In the genomic region with DNA sequence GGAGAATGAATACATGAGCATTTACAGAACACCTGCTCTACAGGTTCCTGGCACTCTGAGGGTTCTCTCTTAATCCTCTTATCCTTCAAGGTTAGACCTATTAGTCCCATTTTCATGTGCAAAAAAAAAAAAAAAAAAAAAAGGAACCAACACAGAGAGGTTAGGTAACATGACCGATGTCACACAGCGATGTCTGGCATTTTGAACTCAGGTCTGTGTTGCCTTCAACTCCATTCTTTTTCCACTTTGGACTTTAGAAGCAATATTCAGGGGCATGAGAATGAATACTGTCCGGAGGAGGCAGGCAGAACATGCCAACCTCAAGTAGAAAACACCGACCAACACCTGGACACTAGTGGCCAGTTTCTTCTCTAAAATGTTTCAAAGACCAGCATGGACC, we compare ENCODE assay signal across 23 cellular contexts. TPM values are rescaled to one million over a fixed set of nuclear protein-coding genes. Genes with fewer than 3 reads are reported as not detected.
DNase-seq lines count a peak whose midpoint lies in the region; ATAC-seq, FAIRE-seq and TF ChIP-seq lines count a peak whose summit lies in the region.
"Had no signal": no experiment of that assay in that cellular context is flagged by ENCODE, and none has a peak within 500 bp of the region (broad histone marks: within the 10 kb centered on the region; RNA-seq: fewer than 3 reads in every experiment).

No MANE protein-coding gene starts in this region.

- no peaks in the 10 kb centered on the region for H3K9me1 ChIP-seq in K562 (ENCODE audit: control insufficient read depth, insufficient read depth, low read length)

- no peaks in the 10 kb centered on the region for H4K20me1 ChIP-seq in HepG2 (ENCODE audit: insufficient read depth, low read length)
- H4K20me1 ChIP-seq in K562 (replicated peaks; ENCODE audit: control insufficient read depth, insufficient read depth, low read length) = no peaks in the 10 kb centered on the region
- H4K20me1 ChIP-seq: BLaER1 treated with 17β-estradiol and CSF1 and Interleukin-3, amounts not matched to agents 10 nM and 100 nM had no signal

- FAIRE-seq in HepG2 (lab: Jason Lieb, UNC) = no peak
- no peak for FAIRE-seq in K562 (lab: Jason Lieb, UNC)
- no peak for FAIRE-seq in GM12891 (lab: Jason Lieb, UNC)
- FAIRE-seq: D721Med, G401.6, GM12892, GM18507 had no signal

- TF ChIP-seq RAD21 in HepG2 (CRISPR knock-in tag; IDR thresholded peaks at IDR 0.05) (no peak), K562 (CRISPR knock-in tag; conservative IDR thresholded peaks at IDR 0.05 in 1 of 2, IDR thresholded peaks at IDR 0.05 in 1 of 2) (no peak)

- no peaks in the 10 kb centered on the region for H3K9me3 ChIP-seq in HepG2 (ENCODE audit: low read length)
- H3K9me3 ChIP-seq in right lobe of liver = no peaks in the 10 kb centered on the region
- no peaks in the 10 kb centered on the region for H3K9me3 ChIP-seq in K562 (replicated peaks; ENCODE audit: control insufficient read depth, insufficient read depth, low read depth, low read length)
- H3K9me3 ChIP-seq: BLaER1 treated with 17β-estradiol and CSF1 and Interleukin-3, amounts not matched to agents 10 nM and 100 nM; Caco-2 had no signal

- 98% methylated on average over 4 of the region's 4 CpGs for WGBS in HepG2 (ENCODE audit: low lambda C conversion rate)
- WGBS in right lobe of liver (ENCODE audit: insufficient coverage, low coverage, low lambda C conversion rate, missing lambda C conversion rate) = 88% methylated on average over 3 of the region's 4 CpGs
- 0% methylated on average over 4 of the region's 4 CpGs for WGBS in K562 (ENCODE audit: insufficient coverage, low coverage, missing lambda C conversion rate)

- no peak for ATAC-seq in HepG2
- ATAC-seq in right lobe of liver = no peak
- ATAC-seq in K562 = no peak
- ATAC-seq: CD8-positive, alpha-beta T cell had no signal

- H3K27ac ChIP-seq in HepG2 (ENCODE audit: extremely low read length, insufficient read depth, low read length) = no peak overlapping the region
- no peak overlapping the region for H3K27ac ChIP-seq in right lobe of liver
- no peak overlapping the region for H3K27ac ChIP-seq in K562 (ENCODE audit: extremely low read depth, low read depth, low read length)
- H3K27ac ChIP-seq: 22Rv1; BLaER1 treated with 17β-estradiol and CSF1 and Interleukin-3, amounts not matched to agents 10 nM and 100 nM; C4-2B had no signal

- H2AFZ ChIP-seq in HepG2 (ENCODE audit: low read length) (no peak overlapping the region), K562 (ENCODE audit: low read depth, low read length) (no peak overlapping the region)

- DNase-seq in HepG2 (ENCODE audit: low spot score) = no peak
- no peak for DNase-seq in right lobe of liver
- DNase-seq in HEK293T (ENCODE audit: extremely low spot score) = no peak
- DNase-seq in K562 (ENCODE audit: extremely low read depth in 1 of 4, low spot score in 3 of 4) = no peak
- no peak for DNase-seq in AG08395 (ENCODE audit: low spot score)
- DNase-seq in activated CD4-positive, CD25-positive, alpha-beta regulatory T cell treated with anti-CD3 and anti-CD28 coated beads, Interleukin-2, amount 50 U/mL, for 72 hours = no peak
- DNase-seq in GM12891 (ENCODE audit: insufficient read length, low spot score) = no peak
- DNase-seq: ACHN; AML-193; Caco-2; Calu3; CD4-positive, alpha-beta T cell; CD8-positive, alpha-beta T cell; DMS79 treated with DMSO at 0.1 percent for 48 hours; GF-D8 had no signal

- TF ChIP-seq CTCF in HepG2 (CRISPR knock-in tag; IDR thresholded peaks at IDR 0.05) (no peak), right lobe of liver (IDR thresholded peaks at IDR 0.05) (no peak), K562 (IDR thresholded peaks at IDR 0.05 in 2 of 3, conservative IDR thresholded peaks at IDR 0.05 in 1 of 3; ENCODE audit: insufficient read depth in 2 of 3, low read depth in 1 of 3, low read length in 3 of 3) (no peak)

- H3K9ac ChIP-seq in HepG2 (ENCODE audit: insufficient read depth, low read depth, low read length) (no peak overlapping the region), K562 (ENCODE audit: insufficient read depth in 1 of 2, low read depth in 2 of 2, low read length in 2 of 2) (no peak overlapping the region)
- H3K9ac ChIP-seq: BLaER1 treated with 17β-estradiol and CSF1 and Interleukin-3, amounts not matched to agents 10 nM and 100 nM had no signal

- peaks cover 26% of the 10 kb centered on the region for H3K4me1 ChIP-seq in HepG2 (ENCODE audit: insufficient read depth, low read length)
- H3K4me1 ChIP-seq in right lobe of liver = no peaks in the 10 kb centered on the region
- H3K4me1 ChIP-seq in K562 (replicated peaks in 1 of 2; ENCODE audit: control insufficient read depth in 2 of 2, insufficient read depth in 2 of 2, low read length in 2 of 2) = no peaks in the 10 kb centered on the region
- H3K4me1 ChIP-seq: Caco-2 had no signal

- TF ChIP-seq POLR2A in HepG2 (IDR thresholded peaks at IDR 0.05; ENCODE audit: insufficient read depth in 1 of 2, low read depth in 2 of 2, low read length in 2 of 2) (no peak), right lobe of liver (IDR thresholded peaks at IDR 0.05) (no peak), K562 (conservative IDR thresholded peaks at IDR 0.05) (no peak), GM12891 (IDR thresholded peaks at IDR 0.05; ENCODE audit: low read depth, low read length) (no peak)

- H3K4me2 ChIP-seq in HepG2 (ENCODE audit: low read depth, low read length) (no peak overlapping the region), K562 (ENCODE audit: insufficient read depth, low read length) (no peak overlapping the region)
- H3K4me2 ChIP-seq: BLaER1 treated with 17β-estradiol and CSF1 and Interleukin-3, amounts not matched to agents 10 nM and 100 nM had no signal

- BruUV-seq in HepG2 (replicated peaks; lab: Mats Ljungman, UMichigan) = no TSS peak
- BruUV-seq in K562 (replicated peaks; lab: Mats Ljungman, UMichigan) = no TSS peak

- H3K27me3 ChIP-seq in HepG2 (ENCODE audit: control insufficient read depth in 1 of 2, insufficient read depth in 2 of 2, low read length in 2 of 2) = no peaks in the 10 kb centered on the region
- peaks cover 0 to under 1% of the 10 kb centered on the region in 2 donors for H3K27me3 ChIP-seq in right lobe of liver
- H3K27me3 ChIP-seq in K562 (ENCODE audit: control insufficient read depth in 2 of 2, insufficient read depth in 2 of 2, low read length in 2 of 2) = no peaks in the 10 kb centered on the region
- H3K27me3 ChIP-seq: BLaER1 treated with 17β-estradiol and CSF1 and Interleukin-3, amounts not matched to agents 10 nM and 100 nM had no signal

- CTCF ChIA-PET in HepG2 (lab: Yijun Ruan, JAX; ENCODE audit: low intra/inter-chr PET ratio, low total read pairs) = no interaction called here
- CTCF ChIA-PET in HEK293T (lab: Yijun Ruan, JAX) = interaction anchor here (1.8 to 3.2 kb wide), 2 partner anchors 15 to 29 kb away, joined by 6 to 41 read pairs; no protein-coding TSS in a partner anchor
- CTCF ChIA-PET in K562 (lab: Yijun Ruan, JAX; ENCODE audit: low intra/inter-chr PET ratio) = no interaction called here

- peaks cover 0 to 3% of the 10 kb centered on the region in 2 experiments; a peak in 1 of 5 replicates for H3K36me3 ChIP-seq in HepG2 (replicated peaks in 1 of 2; ENCODE audit: control insufficient read depth in 1 of 2, insufficient read depth in 2 of 2, low read length in 2 of 2)
- H3K36me3 ChIP-seq in right lobe of liver = no peaks in the 10 kb centered on the region
- H3K36me3 ChIP-seq in K562 (ENCODE audit: control insufficient read depth, insufficient read depth, low read length) = no peaks in the 10 kb centered on the region
- H3K36me3 ChIP-seq: BLaER1 treated with 17β-estradiol and CSF1 and Interleukin-3, amounts not matched to agents 10 nM and 100 nM had no signal

- POLR2A ChIA-PET in HepG2 (lab: Yijun Ruan, JAX) (no interaction called here), HEK293T (lab: Yijun Ruan, JAX) (no interaction called here), K562 (lab: Yijun Ruan, JAX) (no interaction called here)

- H3K79me2 ChIP-seq in HepG2 (ENCODE audit: insufficient read depth, low read length) (peaks cover 21% of the 10 kb centered on the region), K562 (ENCODE audit: control insufficient read depth, insufficient read depth, low read length) (no peaks in the 10 kb centered on the region)

- in situ Hi-C loops in HepG2 (cut with HindIII; ENCODE audit: extremely low pct_ligation_motif_present, low pct_unique_long_range_greater_than_20kb) = no loop called here
- in situ Hi-C loops in K562 (cut with MboI) = no loop called here

- intact Hi-C loops in HepG2 (cut with micrococcal nuclease; ENCODE audit: unreplicated experiment) = loop anchor here (2.0 to 5.0 kb wide), 2 partner anchors 29 to 245 kb away; partner anchors contain the start of gene TIMP3
- intact Hi-C loops in right lobe of liver (cut with DNase I) = no loop called here
- intact Hi-C loops in K562 (cut with micrococcal nuclease) = no loop called here

- no peak for TF ChIP-seq EP300 in HepG2 (IDR thresholded peaks at IDR 0.05; ENCODE audit: low read depth in 2 of 2, low read length in 2 of 2)
- no peak for TF ChIP-seq EP300 in HepG2 (CRISPR knock-in tag; IDR thresholded peaks at IDR 0.05; ENCODE audit: borderline replicate concordance)
- TF ChIP-seq EP300 in K562 (IDR thresholded peaks at IDR 0.05; ENCODE audit: low read length) = no peak

- no peak overlapping the region for H3K4me3 ChIP-seq in HepG2 (replicated peaks in 1 of 3; ENCODE audit: insufficient read depth in 1 of 3, low read depth in 2 of 3, low read length in 3 of 3)
- no peak overlapping the region for H3K4me3 ChIP-seq in right lobe of liver
- H3K4me3 ChIP-seq in K562 = no peak overlapping the region
- H3K4me3 ChIP-seq: BLaER1 treated with 17β-estradiol and CSF1 and Interleukin-3, amounts not matched to agents 10 nM and 100 nM had no signal

RNA-seq across cellular contexts. Expression of gene SYN3, which starts 10.4 kb away (rescaled TPM):
- total RNA-seq in HepG2 (2016; rRNA removed; fragmentation: Illumina TruSeq; extraction: Trizol) (3.9 and 7.6 TPM in 2 replicates), right lobe of liver (under 1 TPM in 3 of 6 experiments, not detected in 3; 0.44 to 0.60 (median 0.56) TPM), K562 (2014; rRNA removed) (not detected in 2 replicates), K562 (2014; rRNA removed; fragmentation: Illumina TruSeq; extraction: Trizol) (not detected in 2 replicates), K562 (2015; rRNA removed; fragmentation: Illumina TruSeq; extraction: Trizol) (not detected in 2 replicates), K562 (2021) (0.35 TPM in 1 of 2 replicates, not detected in the other)
- total RNA-seq in HepG2 (2016; cell fraction: cytosol; rRNA removed; fragmentation: Illumina TruSeq; extraction: Trizol; ENCODE audit: low read depth) = 16.9 and 20.4 TPM in 2 replicates
- total RNA-seq in HepG2 (2016; cell fraction: insoluble cytoplasmic fraction; rRNA removed; fragmentation: Illumina TruSeq; extraction: Trizol) = 2.6 and 6.9 TPM in 2 replicates
- 6.7 and 8.1 TPM in 2 replicates for total RNA-seq in HepG2 (2016; cell fraction: membrane; rRNA removed; fragmentation: Illumina TruSeq; extraction: Trizol)
- total RNA-seq in HepG2 (2016; cell fraction: nucleus; rRNA removed; fragmentation: Illumina TruSeq; extraction: Trizol) = 19.3 and 22.8 TPM in 2 replicates
- polyA plus RNA-seq in HepG2 (2011; rRNA removed) (2.5 and 3.0 TPM in 2 replicates), K562 (2011; rRNA removed) (not detected in 2 replicates), K562 (2014; fragmentation: Illumina TruSeq; extraction: Trizol) (0.09 and 0.17 TPM in 2 replicates), K562 (2014; fragmentation: Nextera tagmentation; extraction: Ambion mirVana) (under 1 TPM in 1 of 2 experiments, not detected in 1; 0.10 TPM), K562 (2014; rRNA removed) (0.04 TPM in 1 of 2 replicates, not detected in the other)
- polyA plus RNA-seq in HepG2 (2011; cell fraction: cytosol; rRNA removed) = 0.77 and 1.0 TPM in 2 replicates
- polyA plus RNA-seq in HepG2 (2011; cell fraction: nucleus; rRNA removed) = 10.4 and 10.5 TPM in 2 replicates
- polyA plus RNA-seq in HepG2 (2012) = 2.3 and 2.6 TPM in 2 replicates
- 0.84 and 1.0 TPM in 2 replicates for polyA plus RNA-seq in HepG2 (2016; cell fraction: cytosol; fragmentation: Illumina TruSeq; extraction: Trizol; ENCODE audit: low read depth)
- 3.0 and 5.8 TPM in 2 replicates for polyA plus RNA-seq in HepG2 (2016; cell fraction: insoluble cytoplasmic fraction; fragmentation: Illumina TruSeq; extraction: Trizol; ENCODE audit: low read depth)
- polyA plus RNA-seq in HepG2 (2016; cell fraction: membrane; fragmentation: Illumina TruSeq; extraction: Trizol; ENCODE audit: low read depth) = 1.3 and 1.5 TPM in 2 replicates
- 7.3 and 9.0 TPM in 2 replicates for polyA plus RNA-seq in HepG2 (2016; cell fraction: nucleus; fragmentation: Illumina TruSeq; extraction: Trizol; ENCODE audit: insufficient read depth, low read depth)
- 16.0 TPM in 1 of 2 replicates, not detected in the other for polyA minus RNA-seq in HepG2 (2011; rRNA and poly(A)+ RNA removed; ENCODE audit: low replicate concordance)
- 1.5 and 1.6 TPM in 2 replicates for polyA minus RNA-seq in HepG2 (2011; cell fraction: cytosol; rRNA and poly(A)+ RNA removed)
- polyA minus RNA-seq in HepG2 (2011; cell fraction: nucleus; rRNA and poly(A)+ RNA removed) = 23.3 and 26.9 TPM in 2 replicates
- total RNA-seq in K562 (2011; cell fraction: chromatin; rRNA removed; ENCODE audit: low replicate concordance) = not detected in 2 replicates
- total RNA-seq in K562 (2011; cell fraction: nucleolus; rRNA removed) = not detected in 2 replicates
- total RNA-seq in K562 (2011; cell fraction: nucleoplasm; rRNA removed) = not detected in 2 replicates
- not detected in 2 replicates for polyA plus RNA-seq in K562 (2011; cell fraction: cytosol; rRNA removed)
- 0.40 TPM in 1 of 2 replicates, not detected in the other for polyA plus RNA-seq in K562 (2011; cell fraction: nucleus; rRNA removed)
- polyA plus RNA-seq in K562 (2012) = 0.08 and 0.30 TPM in 2 replicates
- polyA minus RNA-seq in K562 (2011; rRNA and poly(A)+ RNA removed) = not detected in 2 replicates
- polyA minus RNA-seq in K562 (2011; cell fraction: cytosol; rRNA and poly(A)+ RNA removed) = not detected in 2 replicates
- not detected in 2 replicates for polyA minus RNA-seq in K562 (2011; cell fraction: nucleus; rRNA and poly(A)+ RNA removed)
- not detected for polyA plus RNA-seq in GM12891 (2012; ENCODE audit: low read depth, missing spikeins)
- total RNA-seq: Caco-2; Calu3; CD4-positive, alpha-beta T cell; CD8-positive, alpha-beta T cell had no signal
- polyA plus RNA-seq: AG04450 had no signal

Comparison
In these comparisons a context has a peak if more than half of its experiments do, and no peak if none do; other contexts are left out.
1. Of the 241 proteins assayed by ChIP-seq in both HepG2 and K562: peak only in HepG2: none; only in K562: ZFP36; in both: none; in neither: 240.